Comparison of ENCODE assay signal across 8 cellular contexts in the genomic region with DNA sequence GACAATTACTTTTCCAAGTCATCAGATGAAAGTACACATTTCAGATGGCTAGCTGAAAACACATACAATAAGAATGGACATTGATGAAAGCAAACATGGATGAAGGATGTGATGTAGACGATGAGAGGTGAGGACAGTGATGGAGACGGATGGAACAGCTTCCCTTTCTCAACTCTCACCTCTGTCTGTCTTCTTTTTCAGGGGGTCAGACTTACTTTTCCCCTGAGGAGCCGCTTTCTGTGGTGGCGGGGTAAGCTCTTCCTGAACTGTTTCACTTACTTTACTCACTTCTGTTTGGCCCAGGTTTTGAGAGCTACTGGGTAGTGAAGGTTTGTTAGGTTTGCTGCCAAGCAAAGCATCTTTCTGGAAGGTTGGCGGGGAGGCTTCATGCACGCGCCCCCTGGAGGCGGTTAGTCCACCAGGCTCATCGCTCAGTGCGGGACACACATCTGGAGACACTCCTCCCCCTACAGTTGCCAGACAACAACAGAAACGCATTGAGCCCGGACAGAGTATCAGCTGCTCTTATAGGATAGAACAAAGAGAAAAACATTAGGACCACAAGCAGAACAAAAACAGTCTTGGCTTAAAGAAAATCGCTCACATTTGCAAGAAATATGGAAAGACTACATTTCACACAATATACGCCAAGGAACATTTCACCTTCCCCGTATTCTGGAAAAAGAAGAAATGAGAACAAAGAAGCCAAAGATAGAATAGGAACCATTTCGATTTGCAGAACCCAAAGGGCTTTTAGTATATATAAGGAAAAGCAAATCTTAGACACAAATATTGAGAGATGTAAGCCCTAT.
DNase-seq lines count a peak whose midpoint lies in the region; ATAC-seq, FAIRE-seq and TF ChIP-seq lines count a peak whose summit lies in the region.

No MANE protein-coding gene starts in this region.

- H3K4me1 ChIP-seq in fibroblast of lung (ENCODE audit: control insufficient read depth, extremely low read depth, insufficient read depth, low read length): no peaks in the 10 kb centered on the region

- no peaks in the 10 kb centered on the region for H3K27me3 Mint-ChIP-seq in activated T-cell treated with anti-CD3 and anti-CD28 coated beads, Interleukin-2, amount 50 U/mL, for 72 hours (ENCODE audit: low read depth)

- H2AFZ ChIP-seq in fibroblast of lung (ENCODE audit: low read length): peak overlapping the region; percentile 1
- no peak overlapping the region for H2AFZ ChIP-seq in neural cell (ENCODE audit: low read depth, low read length)

- H3K4me3 Mint-ChIP-seq in activated T-cell treated with anti-CD3 and anti-CD28 coated beads, Interleukin-2, amount 50 U/mL, for 72 hours: peak overlapping the region; percentile 0 to 33

- H3K9me3 ChIP-seq in fibroblast of lung (ENCODE audit: control insufficient read depth, insufficient read depth, low read depth, low read length) (no peaks in the 10 kb centered on the region), neural cell (ENCODE audit: low read length) (no peaks in the 10 kb centered on the region)

- peaks cover 12% of the 10 kb centered on the region for H3K4me1 Mint-ChIP-seq in activated T-cell treated with anti-CD3 and anti-CD28 coated beads, Interleukin-2, amount 50 U/mL, for 72 hours (ENCODE audit: low read depth)

- H3K4me3 ChIP-seq in HL-60 (replicated peaks; ENCODE audit: insufficient read depth, low read length) (peak overlapping the region; percentile 14), fibroblast of lung (replicated peaks in 1 of 4; ENCODE audit: control extremely low read depth in 1 of 4, insufficient read depth in 1 of 4, low read depth in 3 of 4, low read length in 4 of 4) (no peak overlapping the region), neural cell (ENCODE audit: low read length) (no peak overlapping the region)

- H3K27ac Mint-ChIP-seq in activated T-cell treated with anti-CD3 and anti-CD28 coated beads, Interleukin-2, amount 50 U/mL, for 72 hours: no peak overlapping the region

- H3K27ac ChIP-seq in HL-60 (replicated peaks) (no peak overlapping the region), fibroblast of lung (ENCODE audit: insufficient read depth, low read length) (no peak overlapping the region), neural cell (ENCODE audit: low read length) (no peak overlapping the region)

- H4K20me1 ChIP-seq in fibroblast of lung (ENCODE audit: control insufficient read depth, extremely low read depth, insufficient read depth, low read length): no peaks in the 10 kb centered on the region
- no peaks in the 10 kb centered on the region for H4K20me1 ChIP-seq in neural cell (ENCODE audit: insufficient read depth)

- DNase-seq in COLO829 (ENCODE audit: low spot score): peak; percentile 45
- DNase-seq in HL-60 (ENCODE audit: low read depth in 1 of 2, low spot score in 1 of 2): peak; percentile 71 to 90
- DNase-seq in RCC 7860 (ENCODE audit: low spot score): peak; percentile 31
- peak; percentile 84 for DNase-seq in activated T-cell treated with anti-CD3 and anti-CD28 coated beads, Interleukin-2, amount 50 U/mL, for 72 hours
- DNase-seq in fibroblast of lung (ENCODE audit: low read depth in 2 of 2): peak; percentile 67 to 84
- DNase-seq in stimulated activated naive CD8-positive, alpha-beta T cell treated with anti-CD3 and anti-CD28 coated beads, Interleukin-15, Interleukin-2, amounts not matched to agents 100 U/mL and 50 U/mL, for 24 hours: peak; percentile 84

- H3K27me3 ChIP-seq in HL-60 (ENCODE audit: insufficient read depth, poor library complexity, severe bottlenecking): no peaks in the 10 kb centered on the region
- H3K27me3 ChIP-seq in fibroblast of lung (ENCODE audit: control insufficient read depth, insufficient read depth, low read length): no peaks in the 10 kb centered on the region
- H3K27me3 ChIP-seq in neural cell (ENCODE audit: insufficient read depth, low read depth, low read length): no peaks in the 10 kb centered on the region

- ATAC-seq in GM19467 (IDR thresholded peaks at IDR 0.05; ENCODE audit: unreplicated experiment): peak; percentile 97
- peak; percentile 99 for ATAC-seq in activated T-cell treated with anti-CD3 and anti-CD28 coated beads, Interleukin-2, amount 50 U/mL, for 72 hours (replicated peaks in 1 of 2)
- peak; percentile 98 for ATAC-seq in stimulated activated naive CD8-positive, alpha-beta T cell treated with anti-CD3 and anti-CD28 coated beads, Interleukin-15, Interleukin-2, amounts not matched to agents 100 U/mL and 50 U/mL, for 24 hours

- peak; percentile 99 for TF ChIP-seq CTCF in HL-60 (IDR thresholded peaks at IDR 0.05; ENCODE audit: insufficient read depth, low read length)
- TF ChIP-seq CTCF in fibroblast of lung (conservative IDR thresholded peaks at IDR 0.05 in 1 of 2, IDR thresholded peaks at IDR 0.05 in 1 of 2; ENCODE audit: low read depth in 1 of 2, low read length in 2 of 2): peak; percentile 92 to 96
- TF ChIP-seq CTCF in neural cell (IDR thresholded peaks at IDR 0.05; ENCODE audit: poor library complexity, severe bottlenecking): peak; percentile 60

- H3K9ac ChIP-seq in fibroblast of lung (ENCODE audit: insufficient read depth, low read length): no peak overlapping the region
- no peak overlapping the region for H3K9ac ChIP-seq in neural cell (ENCODE audit: low read length)

- H3K79me2 ChIP-seq in fibroblast of lung (ENCODE audit: control insufficient read depth, insufficient read depth, low read length) (no peaks in the 10 kb centered on the region), neural cell (replicated peaks; ENCODE audit: insufficient read depth, low read length) (no peaks in the 10 kb centered on the region)

- H3K9me2 ChIP-seq in neural cell (ENCODE audit: insufficient read depth, low read length): no peaks in the 10 kb centered on the region

- H3K4me2 ChIP-seq in fibroblast of lung (ENCODE audit: extremely low read depth, insufficient read depth, low read length): no peak overlapping the region
- no peak overlapping the region for H3K4me2 ChIP-seq in neural cell (ENCODE audit: low read length)

- no peak for FAIRE-seq in RCC 7860 (lab: Jason Lieb, UNC)

- H3F3A ChIP-seq in neural cell (ENCODE audit: insufficient read depth, low read length, poor library complexity, severe bottlenecking): no peaks in the 10 kb centered on the region

- H3K36me3 Mint-ChIP-seq in activated T-cell treated with anti-CD3 and anti-CD28 coated beads, Interleukin-2, amount 50 U/mL, for 72 hours (ENCODE audit: insufficient read depth in 2 of 2): peaks cover 0 to 5% of the 10 kb centered on the region in 2 donors

- peaks cover 0 to 2% of the 10 kb centered on the region in 2 donors for H3K9me3 Mint-ChIP-seq in activated T-cell treated with anti-CD3 and anti-CD28 coated beads, Interleukin-2, amount 50 U/mL, for 72 hours

- TF ChIP-seq EP300 in neural cell (conservative IDR thresholded peaks at IDR 0.05; ENCODE audit: poor library complexity, severe bottlenecking): no peak

- H3K36me3 ChIP-seq in fibroblast of lung (ENCODE audit: control insufficient read depth, insufficient read depth, low read length) (no peaks in the 10 kb centered on the region), neural cell (ENCODE audit: insufficient read depth, low read length) (no peaks in the 10 kb centered on the region)

- no peak for TF ChIP-seq RAD21 in neural cell (conservative IDR thresholded peaks at IDR 0.05)

TF ChIP-seq in neural cell, 6 proteins besides CTCF, POLR2A, EP300 and RAD21:
- TF ChIP-seq, protein P1, sequence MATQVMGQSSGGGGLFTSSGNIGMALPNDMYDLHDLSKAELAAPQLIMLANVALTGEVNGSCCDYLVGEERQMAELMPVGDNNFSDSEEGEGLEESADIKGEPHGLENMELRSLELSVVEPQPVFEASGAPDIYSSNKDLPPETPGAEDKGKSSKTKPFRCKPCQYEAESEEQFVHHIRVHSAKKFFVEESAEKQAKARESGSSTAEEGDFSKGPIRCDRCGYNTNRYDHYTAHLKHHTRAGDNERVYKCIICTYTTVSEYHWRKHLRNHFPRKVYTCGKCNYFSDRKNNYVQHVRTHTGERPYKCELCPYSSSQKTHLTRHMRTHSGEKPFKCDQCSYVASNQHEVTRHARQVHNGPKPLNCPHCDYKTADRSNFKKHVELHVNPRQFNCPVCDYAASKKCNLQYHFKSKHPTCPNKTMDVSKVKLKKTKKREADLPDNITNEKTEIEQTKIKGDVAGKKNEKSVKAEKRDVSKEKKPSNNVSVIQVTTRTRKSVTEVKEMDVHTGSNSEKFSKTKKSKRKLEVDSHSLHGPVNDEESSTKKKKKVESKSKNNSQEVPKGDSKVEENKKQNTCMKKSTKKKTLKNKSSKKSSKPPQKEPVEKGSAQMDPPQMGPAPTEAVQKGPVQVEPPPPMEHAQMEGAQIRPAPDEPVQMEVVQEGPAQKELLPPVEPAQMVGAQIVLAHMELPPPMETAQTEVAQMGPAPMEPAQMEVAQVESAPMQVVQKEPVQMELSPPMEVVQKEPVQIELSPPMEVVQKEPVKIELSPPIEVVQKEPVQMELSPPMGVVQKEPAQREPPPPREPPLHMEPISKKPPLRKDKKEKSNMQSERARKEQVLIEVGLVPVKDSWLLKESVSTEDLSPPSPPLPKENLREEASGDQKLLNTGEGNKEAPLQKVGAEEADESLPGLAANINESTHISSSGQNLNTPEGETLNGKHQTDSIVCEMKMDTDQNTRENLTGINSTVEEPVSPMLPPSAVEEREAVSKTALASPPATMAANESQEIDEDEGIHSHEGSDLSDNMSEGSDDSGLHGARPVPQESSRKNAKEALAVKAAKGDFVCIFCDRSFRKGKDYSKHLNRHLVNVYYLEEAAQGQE (IDR thresholded peaks at IDR 0.05; ENCODE audit: borderline replicate concordance): no peak
- TF ChIP-seq TAF1 (IDR thresholded peaks at IDR 0.05; ENCODE audit: low read depth): no peak
- TF ChIP-seq MXI1 (conservative IDR thresholded peaks at IDR 0.05; ENCODE audit: poor library complexity, severe bottlenecking): no peak
- TF ChIP-seq SMC3 (conservative IDR thresholded peaks at IDR 0.05; ENCODE audit: poor library complexity): no peak
- no peak for TF ChIP-seq POLR2AphosphoS5 (IDR thresholded peaks at IDR 0.05)
- no peak for TF ChIP-seq EZH2 (IDR thresholded peaks at IDR 0.05; ENCODE audit: borderline replicate concordance, insufficient read depth, low read length, poor library complexity, severe bottlenecking)

Comparison
In these comparisons a context has a peak if more than half of its experiments do, and no peak if none do; other contexts are left out.
1. DNase-seq: peak in every context shown above with its lines; median percentile 84 in activated T-cell treated with anti-CD3 and anti-CD28 coated beads, Interleukin-2, amount 50 U/mL, for 72 hours; 84 in stimulated activated naive CD8-positive, alpha-beta T cell treated with anti-CD3 and anti-CD28 coated beads, Interleukin-15, Interleukin-2, amounts not matched to agents 100 U/mL and 50 U/mL, for 24 hours; 80 in HL-60; 76 in fibroblast of lung; 45 in COLO829; 31 in RCC 7860.